ENCODE assay signal across 1 cellular context in the genomic region with DNA sequence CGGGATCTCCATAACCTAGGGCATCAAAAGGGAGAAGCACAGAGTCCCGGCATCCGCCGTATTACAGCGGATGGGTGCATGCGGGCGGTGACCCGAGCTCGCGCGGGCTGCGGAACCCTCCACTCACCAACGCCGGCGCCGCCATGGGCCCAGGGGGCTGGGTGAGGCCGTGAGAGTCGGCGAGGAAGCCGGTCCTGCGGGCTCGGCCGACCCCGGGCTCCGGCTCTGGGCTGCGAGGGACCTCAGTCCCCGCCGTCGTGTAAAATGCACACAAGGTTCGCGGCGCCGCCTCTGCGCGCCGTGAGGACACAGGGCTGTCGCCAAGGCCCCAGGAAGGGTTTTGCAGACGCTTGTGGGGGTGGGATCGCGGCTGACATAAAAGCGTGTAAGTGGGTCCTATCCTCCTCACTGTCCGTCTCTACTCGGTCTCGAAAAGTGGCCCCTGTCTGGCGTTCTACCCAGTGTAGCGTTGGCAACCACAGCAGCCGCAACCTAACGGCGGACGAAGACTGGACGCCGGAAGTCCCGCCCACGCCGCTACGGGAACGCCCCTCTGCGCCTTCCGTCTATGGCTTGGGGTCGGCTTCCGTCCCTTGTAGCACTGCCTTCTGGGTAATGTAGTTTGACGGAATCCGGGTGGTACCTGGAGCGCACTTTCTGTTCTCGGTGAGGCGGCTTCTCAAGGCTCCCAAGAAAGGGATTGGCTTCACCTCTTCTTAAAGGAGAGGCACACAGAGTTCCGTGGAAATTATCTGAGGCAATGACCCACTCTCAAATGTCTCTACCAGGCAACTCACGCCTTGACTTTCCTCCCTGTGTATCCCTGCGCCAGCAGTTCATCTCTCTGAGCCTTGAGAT.
A peak's percentile ranks its signal among the peaks of the same experiment; 100 is the strongest.
TF ChIP-seq lines count a peak whose summit lies in the region.

A gene (minus strand): TSS at position 519 of the 858 bp plus-strand sequence. CDS start 374 bp downstream, at position 145.

TF ChIP-seq in WTC11, 78 proteins besides CTCF, POLR2A, EP300 and RAD21 (continued from another document):
- TF ChIP-seq, protein P1, sequence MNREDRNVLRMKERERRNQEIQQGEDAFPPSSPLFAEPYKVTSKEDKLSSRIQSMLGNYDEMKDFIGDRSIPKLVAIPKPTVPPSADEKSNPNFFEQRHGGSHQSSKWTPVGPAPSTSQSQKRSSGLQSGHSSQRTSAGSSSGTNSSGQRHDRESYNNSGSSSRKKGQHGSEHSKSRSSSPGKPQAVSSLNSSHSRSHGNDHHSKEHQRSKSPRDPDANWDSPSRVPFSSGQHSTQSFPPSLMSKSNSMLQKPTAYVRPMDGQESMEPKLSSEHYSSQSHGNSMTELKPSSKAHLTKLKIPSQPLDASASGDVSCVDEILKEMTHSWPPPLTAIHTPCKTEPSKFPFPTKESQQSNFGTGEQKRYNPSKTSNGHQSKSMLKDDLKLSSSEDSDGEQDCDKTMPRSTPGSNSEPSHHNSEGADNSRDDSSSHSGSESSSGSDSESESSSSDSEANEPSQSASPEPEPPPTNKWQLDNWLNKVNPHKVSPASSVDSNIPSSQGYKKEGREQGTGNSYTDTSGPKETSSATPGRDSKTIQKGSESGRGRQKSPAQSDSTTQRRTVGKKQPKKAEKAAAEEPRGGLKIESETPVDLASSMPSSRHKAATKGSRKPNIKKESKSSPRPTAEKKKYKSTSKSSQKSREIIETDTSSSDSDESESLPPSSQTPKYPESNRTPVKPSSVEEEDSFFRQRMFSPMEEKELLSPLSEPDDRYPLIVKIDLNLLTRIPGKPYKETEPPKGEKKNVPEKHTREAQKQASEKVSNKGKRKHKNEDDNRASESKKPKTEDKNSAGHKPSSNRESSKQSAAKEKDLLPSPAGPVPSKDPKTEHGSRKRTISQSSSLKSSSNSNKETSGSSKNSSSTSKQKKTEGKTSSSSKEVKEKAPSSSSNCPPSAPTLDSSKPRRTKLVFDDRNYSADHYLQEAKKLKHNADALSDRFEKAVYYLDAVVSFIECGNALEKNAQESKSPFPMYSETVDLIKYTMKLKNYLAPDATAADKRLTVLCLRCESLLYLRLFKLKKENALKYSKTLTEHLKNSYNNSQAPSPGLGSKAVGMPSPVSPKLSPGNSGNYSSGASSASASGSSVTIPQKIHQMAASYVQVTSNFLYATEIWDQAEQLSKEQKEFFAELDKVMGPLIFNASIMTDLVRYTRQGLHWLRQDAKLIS (CRISPR knock-in tag; IDR thresholded peaks at IDR 0.05; ENCODE audit: borderline replicate concordance) = no peak
- TF ChIP-seq, protein P2, sequence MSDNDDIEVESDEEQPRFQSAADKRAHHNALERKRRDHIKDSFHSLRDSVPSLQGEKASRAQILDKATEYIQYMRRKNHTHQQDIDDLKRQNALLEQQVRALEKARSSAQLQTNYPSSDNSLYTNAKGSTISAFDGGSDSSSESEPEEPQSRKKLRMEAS (CRISPR knock-in tag; IDR thresholded peaks at IDR 0.05) = peak; percentile 30; the same call in 1 of the 2 replicates
- no peak for TF ChIP-seq MXD4 (CRISPR knock-in tag; IDR thresholded peaks at IDR 0.05; ENCODE audit: borderline replicate concordance)
- TF ChIP-seq NFATC4 (CRISPR knock-in tag; IDR thresholded peaks at IDR 0.05) = no peak
- TF ChIP-seq, protein P3, sequence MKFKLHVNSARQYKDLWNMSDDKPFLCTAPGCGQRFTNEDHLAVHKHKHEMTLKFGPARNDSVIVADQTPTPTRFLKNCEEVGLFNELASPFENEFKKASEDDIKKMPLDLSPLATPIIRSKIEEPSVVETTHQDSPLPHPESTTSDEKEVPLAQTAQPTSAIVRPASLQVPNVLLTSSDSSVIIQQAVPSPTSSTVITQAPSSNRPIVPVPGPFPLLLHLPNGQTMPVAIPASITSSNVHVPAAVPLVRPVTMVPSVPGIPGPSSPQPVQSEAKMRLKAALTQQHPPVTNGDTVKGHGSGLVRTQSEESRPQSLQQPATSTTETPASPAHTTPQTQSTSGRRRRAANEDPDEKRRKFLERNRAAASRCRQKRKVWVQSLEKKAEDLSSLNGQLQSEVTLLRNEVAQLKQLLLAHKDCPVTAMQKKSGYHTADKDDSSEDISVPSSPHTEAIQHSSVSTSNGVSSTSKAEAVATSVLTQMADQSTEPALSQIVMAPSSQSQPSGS (CRISPR knock-in tag; IDR thresholded peaks at IDR 0.05; ENCODE audit: borderline replicate concordance, low read depth) = no peak
- TF ChIP-seq, protein P4, sequence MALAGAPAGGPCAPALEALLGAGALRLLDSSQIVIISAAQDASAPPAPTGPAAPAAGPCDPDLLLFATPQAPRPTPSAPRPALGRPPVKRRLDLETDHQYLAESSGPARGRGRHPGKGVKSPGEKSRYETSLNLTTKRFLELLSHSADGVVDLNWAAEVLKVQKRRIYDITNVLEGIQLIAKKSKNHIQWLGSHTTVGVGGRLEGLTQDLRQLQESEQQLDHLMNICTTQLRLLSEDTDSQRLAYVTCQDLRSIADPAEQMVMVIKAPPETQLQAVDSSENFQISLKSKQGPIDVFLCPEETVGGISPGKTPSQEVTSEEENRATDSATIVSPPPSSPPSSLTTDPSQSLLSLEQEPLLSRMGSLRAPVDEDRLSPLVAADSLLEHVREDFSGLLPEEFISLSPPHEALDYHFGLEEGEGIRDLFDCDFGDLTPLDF (CRISPR knock-in tag; IDR thresholded peaks at IDR 0.05) = no peak
- TF ChIP-seq SP1 (CRISPR knock-in tag; conservative IDR thresholded peaks at IDR 0.05) = peak; percentile 93
- TF ChIP-seq MYBL2 (CRISPR knock-in tag; IDR thresholded peaks at IDR 0.05) = no peak
- no peak for TF ChIP-seq ZNF423 (CRISPR knock-in tag; IDR thresholded peaks at IDR 0.05)
- TF ChIP-seq, protein P5, sequence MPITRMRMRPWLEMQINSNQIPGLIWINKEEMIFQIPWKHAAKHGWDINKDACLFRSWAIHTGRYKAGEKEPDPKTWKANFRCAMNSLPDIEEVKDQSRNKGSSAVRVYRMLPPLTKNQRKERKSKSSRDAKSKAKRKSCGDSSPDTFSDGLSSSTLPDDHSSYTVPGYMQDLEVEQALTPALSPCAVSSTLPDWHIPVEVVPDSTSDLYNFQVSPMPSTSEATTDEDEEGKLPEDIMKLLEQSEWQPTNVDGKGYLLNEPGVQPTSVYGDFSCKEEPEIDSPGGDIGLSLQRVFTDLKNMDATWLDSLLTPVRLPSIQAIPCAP (CRISPR knock-in tag; IDR thresholded peaks at IDR 0.05) = no peak
- no peak for TF ChIP-seq CREB1 (CRISPR knock-in tag; IDR thresholded peaks at IDR 0.05)
- TF ChIP-seq ZBTB21 (CRISPR knock-in tag; IDR thresholded peaks at IDR 0.05; ENCODE audit: borderline replicate concordance) = no peak
- no peak for TF ChIP-seq OVOL2 (CRISPR knock-in tag; IDR thresholded peaks at IDR 0.05; ENCODE audit: borderline replicate concordance)
- no peak for TF ChIP-seq GTF2I (CRISPR knock-in tag; conservative IDR thresholded peaks at IDR 0.05)
- TF ChIP-seq, protein P6, sequence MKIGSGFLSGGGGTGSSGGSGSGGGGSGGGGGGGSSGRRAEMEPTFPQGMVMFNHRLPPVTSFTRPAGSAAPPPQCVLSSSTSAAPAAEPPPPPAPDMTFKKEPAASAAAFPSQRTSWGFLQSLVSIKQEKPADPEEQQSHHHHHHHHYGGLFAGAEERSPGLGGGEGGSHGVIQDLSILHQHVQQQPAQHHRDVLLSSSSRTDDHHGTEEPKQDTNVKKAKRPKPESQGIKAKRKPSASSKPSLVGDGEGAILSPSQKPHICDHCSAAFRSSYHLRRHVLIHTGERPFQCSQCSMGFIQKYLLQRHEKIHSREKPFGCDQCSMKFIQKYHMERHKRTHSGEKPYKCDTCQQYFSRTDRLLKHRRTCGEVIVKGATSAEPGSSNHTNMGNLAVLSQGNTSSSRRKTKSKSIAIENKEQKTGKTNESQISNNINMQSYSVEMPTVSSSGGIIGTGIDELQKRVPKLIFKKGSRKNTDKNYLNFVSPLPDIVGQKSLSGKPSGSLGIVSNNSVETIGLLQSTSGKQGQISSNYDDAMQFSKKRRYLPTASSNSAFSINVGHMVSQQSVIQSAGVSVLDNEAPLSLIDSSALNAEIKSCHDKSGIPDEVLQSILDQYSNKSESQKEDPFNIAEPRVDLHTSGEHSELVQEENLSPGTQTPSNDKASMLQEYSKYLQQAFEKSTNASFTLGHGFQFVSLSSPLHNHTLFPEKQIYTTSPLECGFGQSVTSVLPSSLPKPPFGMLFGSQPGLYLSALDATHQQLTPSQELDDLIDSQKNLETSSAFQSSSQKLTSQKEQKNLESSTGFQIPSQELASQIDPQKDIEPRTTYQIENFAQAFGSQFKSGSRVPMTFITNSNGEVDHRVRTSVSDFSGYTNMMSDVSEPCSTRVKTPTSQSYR (CRISPR knock-in tag; IDR thresholded peaks at IDR 0.05) = no peak
- TF ChIP-seq, protein P7, sequence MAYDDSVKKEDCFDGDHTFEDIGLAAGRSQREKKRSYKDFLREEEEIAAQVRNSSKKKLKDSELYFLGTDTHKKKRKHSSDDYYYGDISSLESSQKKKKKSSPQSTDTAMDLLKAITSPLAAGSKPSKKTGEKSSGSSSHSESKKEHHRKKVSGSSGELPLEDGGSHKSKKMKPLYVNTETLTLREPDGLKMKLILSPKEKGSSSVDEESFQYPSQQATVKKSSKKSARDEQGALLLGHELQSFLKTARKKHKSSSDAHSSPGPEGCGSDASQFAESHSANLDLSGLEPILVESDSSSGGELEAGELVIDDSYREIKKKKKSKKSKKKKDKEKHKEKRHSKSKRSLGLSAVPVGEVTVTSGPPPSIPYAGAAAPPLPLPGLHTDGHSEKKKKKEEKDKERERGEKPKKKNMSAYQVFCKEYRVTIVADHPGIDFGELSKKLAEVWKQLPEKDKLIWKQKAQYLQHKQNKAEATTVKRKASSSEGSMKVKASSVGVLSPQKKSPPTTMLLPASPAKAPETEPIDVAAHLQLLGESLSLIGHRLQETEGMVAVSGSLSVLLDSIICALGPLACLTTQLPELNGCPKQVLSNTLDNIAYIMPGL (CRISPR knock-in tag; IDR thresholded peaks at IDR 0.05) = no peak
- no peak for TF ChIP-seq RORB (CRISPR knock-in tag; IDR thresholded peaks at IDR 0.05)
- TF ChIP-seq NR3C1 (CRISPR knock-in tag; conservative IDR thresholded peaks at IDR 0.05; ENCODE audit: low read depth) = no peak
- TF ChIP-seq NFYB (CRISPR knock-in tag; conservative IDR thresholded peaks at IDR 0.05; ENCODE audit: low read depth) = no peak
- TF ChIP-seq, protein P8, sequence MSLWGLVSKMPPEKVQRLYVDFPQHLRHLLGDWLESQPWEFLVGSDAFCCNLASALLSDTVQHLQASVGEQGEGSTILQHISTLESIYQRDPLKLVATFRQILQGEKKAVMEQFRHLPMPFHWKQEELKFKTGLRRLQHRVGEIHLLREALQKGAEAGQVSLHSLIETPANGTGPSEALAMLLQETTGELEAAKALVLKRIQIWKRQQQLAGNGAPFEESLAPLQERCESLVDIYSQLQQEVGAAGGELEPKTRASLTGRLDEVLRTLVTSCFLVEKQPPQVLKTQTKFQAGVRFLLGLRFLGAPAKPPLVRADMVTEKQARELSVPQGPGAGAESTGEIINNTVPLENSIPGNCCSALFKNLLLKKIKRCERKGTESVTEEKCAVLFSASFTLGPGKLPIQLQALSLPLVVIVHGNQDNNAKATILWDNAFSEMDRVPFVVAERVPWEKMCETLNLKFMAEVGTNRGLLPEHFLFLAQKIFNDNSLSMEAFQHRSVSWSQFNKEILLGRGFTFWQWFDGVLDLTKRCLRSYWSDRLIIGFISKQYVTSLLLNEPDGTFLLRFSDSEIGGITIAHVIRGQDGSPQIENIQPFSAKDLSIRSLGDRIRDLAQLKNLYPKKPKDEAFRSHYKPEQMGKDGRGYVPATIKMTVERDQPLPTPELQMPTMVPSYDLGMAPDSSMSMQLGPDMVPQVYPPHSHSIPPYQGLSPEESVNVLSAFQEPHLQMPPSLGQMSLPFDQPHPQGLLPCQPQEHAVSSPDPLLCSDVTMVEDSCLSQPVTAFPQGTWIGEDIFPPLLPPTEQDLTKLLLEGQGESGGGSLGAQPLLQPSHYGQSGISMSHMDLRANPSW (CRISPR knock-in tag; conservative IDR thresholded peaks at IDR 0.05; ENCODE audit: low read depth) = no peak
- no peak for TF ChIP-seq ZNF671 (CRISPR knock-in tag; IDR thresholded peaks at IDR 0.05)
- TF ChIP-seq, protein P9, sequence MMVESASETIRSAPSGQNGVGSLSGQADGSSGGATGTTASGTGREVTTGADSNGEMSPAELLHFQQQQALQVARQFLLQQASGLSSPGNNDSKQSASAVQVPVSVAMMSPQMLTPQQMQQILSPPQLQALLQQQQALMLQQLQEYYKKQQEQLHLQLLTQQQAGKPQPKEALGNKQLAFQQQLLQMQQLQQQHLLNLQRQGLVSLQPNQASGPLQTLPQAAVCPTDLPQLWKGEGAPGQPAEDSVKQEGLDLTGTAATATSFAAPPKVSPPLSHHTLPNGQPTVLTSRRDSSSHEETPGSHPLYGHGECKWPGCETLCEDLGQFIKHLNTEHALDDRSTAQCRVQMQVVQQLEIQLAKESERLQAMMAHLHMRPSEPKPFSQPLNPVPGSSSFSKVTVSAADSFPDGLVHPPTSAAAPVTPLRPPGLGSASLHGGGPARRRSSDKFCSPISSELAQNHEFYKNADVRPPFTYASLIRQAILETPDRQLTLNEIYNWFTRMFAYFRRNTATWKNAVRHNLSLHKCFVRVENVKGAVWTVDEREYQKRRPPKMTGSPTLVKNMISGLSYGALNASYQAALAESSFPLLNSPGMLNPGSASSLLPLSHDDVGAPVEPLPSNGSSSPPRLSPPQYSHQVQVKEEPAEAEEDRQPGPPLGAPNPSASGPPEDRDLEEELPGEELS (CRISPR knock-in tag; IDR thresholded peaks at IDR 0.05) = peak; percentile 34; the same call in 1 of the 2 replicates
- TF ChIP-seq GABPB1 (CRISPR knock-in tag; IDR thresholded peaks at IDR 0.05) = no peak; the same call in none of the 2 replicates
- TF ChIP-seq ZNF219 (CRISPR knock-in tag; IDR thresholded peaks at IDR 0.05; ENCODE audit: borderline replicate concordance) = no peak
- no peak for TF ChIP-seq SMAD4 (CRISPR knock-in tag; IDR thresholded peaks at IDR 0.05)
- no peak for TF ChIP-seq HMGA2 (CRISPR knock-in tag; IDR thresholded peaks at IDR 0.05)
- TF ChIP-seq ZNF138 (CRISPR knock-in tag; conservative IDR thresholded peaks at IDR 0.05) = no peak
